Comparison of ENCODE assay signal across 23 cellular contexts in the genomic region with DNA sequence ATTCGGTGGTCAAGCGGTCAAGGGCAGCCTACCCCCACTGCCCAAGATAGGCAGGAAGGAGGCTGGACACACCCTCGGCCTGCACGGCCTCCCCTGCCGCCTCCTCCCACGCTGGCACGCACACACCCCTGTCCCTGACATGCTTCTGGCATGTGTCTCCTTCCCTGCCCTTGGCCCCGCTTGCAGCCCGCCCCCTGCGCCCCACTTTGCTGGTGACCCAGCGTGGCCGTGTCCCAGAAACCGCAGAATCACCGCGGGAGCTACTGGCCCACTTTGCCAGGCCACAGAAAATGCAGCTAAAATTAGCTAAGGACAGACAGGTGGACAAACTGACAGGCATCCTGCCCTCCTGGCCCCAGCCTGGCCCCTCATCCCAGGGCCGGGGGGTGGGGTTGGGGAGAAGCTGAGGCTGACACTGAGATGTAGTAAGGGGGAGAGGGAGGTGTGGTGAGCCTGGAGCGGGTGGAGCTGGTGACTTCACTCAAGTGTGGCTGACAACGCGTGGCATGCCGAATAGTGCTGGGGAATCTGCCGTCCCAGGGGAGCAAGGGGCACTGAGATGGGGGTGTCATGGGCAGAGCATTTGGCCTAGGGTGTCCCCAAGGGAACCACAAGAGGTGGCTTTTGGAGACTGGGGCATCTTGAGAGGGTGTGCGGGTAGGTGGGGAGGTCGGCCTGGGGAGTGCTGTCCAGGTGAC. TPM values are rescaled to one million over a fixed set of nuclear protein-coding genes. Genes with fewer than 3 reads are reported as not detected.
A peak's percentile ranks its signal among the peaks of the same experiment; 100 is the strongest.
DNase-seq lines count a peak whose midpoint lies in the region; TF ChIP-seq lines count a peak whose summit lies in the region.
"Had no signal": no experiment of that assay in that cellular context is flagged by ENCODE, and none has a peak within 500 bp of the region (broad histone marks: within the 10 kb centered on the region; RNA-seq: fewer than 3 reads in every experiment).

No MANE protein-coding gene starts in this region.

- H3K9me3 Mint-ChIP-seq in Calu3 (ENCODE audit: low read depth, unreplicated experiment): no peaks in the 10 kb centered on the region
- peaks cover 6% of the 10 kb centered on the region for H3K9me3 Mint-ChIP-seq in glutamatergic neuron (ENCODE audit: unreplicated experiment)
- H3K9me3 Mint-ChIP-seq: activated T-cell treated with anti-CD3 and anti-CD28 coated beads, Interleukin-2, amount 50 U/mL, for 72 hours had no signal

- TF ChIP-seq CTCF in Calu3 (IDR thresholded peaks at IDR 0.05; ENCODE audit: unreplicated experiment): no peak
- no peak for TF ChIP-seq CTCF in glutamatergic neuron (IDR thresholded peaks at IDR 0.05; ENCODE audit: partially characterized antibody, unreplicated experiment)
- no peak for TF ChIP-seq CTCF in osteoblast (IDR thresholded peaks at IDR 0.05; ENCODE audit: extremely low read depth, low read depth, low read length)

- in situ Hi-C loops in ACHN (cut with HindIII; ENCODE audit: low pct_ligation_motif_present, low pct_unique_long_range_greater_than_20kb, low sequenced_read_pairs): no loop called here

- intact Hi-C loops in Calu3 (cut with micrococcal nuclease; ENCODE audit: unreplicated experiment): no loop called here

- no peak overlapping the region for H3K4me2 ChIP-seq in osteoblast (ENCODE audit: insufficient read depth, low read length)

- H3K27me3 Mint-ChIP-seq in Calu3 (ENCODE audit: unreplicated experiment) (peaks cover 100% of the 10 kb centered on the region), glutamatergic neuron (ENCODE audit: unreplicated experiment) (peaks cover 29% of the 10 kb centered on the region)

- DNase-seq in Calu3 (no peak), NAMALWA (ENCODE audit: low spot score) (peak; percentile 64), glutamatergic neuron (no peak), osteoblast (ENCODE audit: insufficient read length, low spot score, missing footprints) (peak; percentile 80), NCI-H1105 treated with DMSO at 0.1 percent for 48 hours (lab: John Stamatoyannopoulos, UW) (no peak), Ammon's horn (ENCODE audit: low spot score) (no peak), ACHN (no peak)
- DNase-seq: activated CD8-positive, alpha-beta T cell treated with anti-CD3 and anti-CD28 coated beads, Interleukin-2, amount 10 ng/mL, durations not matched to agents 7 days and 5 days; activated T-cell treated with anti-CD3 and anti-CD28 coated beads, Interleukin-2, amount 50 U/mL, for 72 hours; C1 segment of cervical spinal cord; DMS153; erythroblast; NCI-H187 treated with DMSO at 0.1 percent for 48 hours; NCI-H446 treated with DMSO at 0.1 percent for 48 hours; spleen; SW 1271; WERI-Rb-1 had no signal

- BruUV-seq in Calu3 (replicated peaks; lab: Mats Ljungman, UMichigan): no TSS peak

- H3K27me3 ChIP-seq in osteoblast (ENCODE audit: insufficient read depth, low read length): no peaks in the 10 kb centered on the region

- no peaks in the 10 kb centered on the region for H3K9me3 ChIP-seq in osteoblast (ENCODE audit: low read depth, low read length)
- H3K9me3 ChIP-seq: left lung, prostate gland, spleen, thoracic aorta had no signal

- H3K79me2 ChIP-seq in osteoblast (ENCODE audit: insufficient read depth, low read length): no peaks in the 10 kb centered on the region

- H3K4me1 ChIP-seq in osteoblast (ENCODE audit: insufficient read depth, low read length): peaks cover 13% of the 10 kb centered on the region
- H3K4me1 ChIP-seq: prostate gland had no signal

- no peak overlapping the region for H3K27ac Mint-ChIP-seq in Calu3 (ENCODE audit: unreplicated experiment)
- peak overlapping the region; percentile 22 for H3K27ac Mint-ChIP-seq in glutamatergic neuron (ENCODE audit: unreplicated experiment)
- H3K27ac Mint-ChIP-seq: activated CD8-positive, alpha-beta T cell treated with anti-CD3 and anti-CD28 coated beads, Interleukin-2, amount 10 ng/mL, durations not matched to agents 7 days and 5 days; activated T-cell treated with anti-CD3 and anti-CD28 coated beads, Interleukin-2, amount 50 U/mL, for 72 hours had no signal

- CTCF ChIA-PET in Calu3 (lab: Charles Lee): no interaction called here

- peaks cover 5% of the 10 kb centered on the region for H3K36me3 Mint-ChIP-seq in Calu3 (ENCODE audit: insufficient read depth, unreplicated experiment)
- no peaks in the 10 kb centered on the region for H3K36me3 Mint-ChIP-seq in glutamatergic neuron (ENCODE audit: unreplicated experiment)

- H3K27ac ChIP-seq in osteoblast (ENCODE audit: low read depth, low read length): no peak overlapping the region
- H3K27ac ChIP-seq: left lung, prostate gland, spleen, thoracic aorta, WERI-Rb-1 had no signal

- no peaks in the 10 kb centered on the region for H3K36me3 ChIP-seq in osteoblast (ENCODE audit: insufficient read depth, low read length)
- H3K36me3 ChIP-seq: left lung, prostate gland, spleen, thoracic aorta, WERI-Rb-1 had no signal

- no peak overlapping the region for H2AFZ ChIP-seq in osteoblast (ENCODE audit: low read length)

- no peak overlapping the region for H3K4me3 ChIP-seq in osteoblast (ENCODE audit: insufficient read depth, low read length)
- H3K4me3 ChIP-seq: left lung, thoracic aorta had no signal

- peaks cover 7% of the 10 kb centered on the region for H4K20me1 ChIP-seq in osteoblast (ENCODE audit: insufficient read depth, low read length)

- no peaks in the 10 kb centered on the region for H3K4me1 Mint-ChIP-seq in Calu3 (ENCODE audit: low read depth, unreplicated experiment)
- H3K4me1 Mint-ChIP-seq in glutamatergic neuron (ENCODE audit: low read depth, unreplicated experiment): peaks cover 8% of the 10 kb centered on the region

- H3K4me3 Mint-ChIP-seq in Calu3 (ENCODE audit: low read depth, unreplicated experiment): peak overlapping the region; percentile 5
- H3K4me3 Mint-ChIP-seq in glutamatergic neuron (ENCODE audit: unreplicated experiment): peak overlapping the region; percentile 34
- H3K4me3 Mint-ChIP-seq: activated CD8-positive, alpha-beta T cell treated with anti-CD3 and anti-CD28 coated beads, Interleukin-2, amount 10 ng/mL, durations not matched to agents 7 days and 5 days had no signal

RNA-seq across cellular contexts. Expression of a gene that starts 2.4 kb away (rescaled TPM):
- not detected in 2 replicates for total RNA-seq in Calu3 (2022)
- total RNA-seq in glutamatergic neuron (ENCODE audit: unreplicated experiment): 19.0 TPM
- 0.88 and 1.1 TPM in 2 replicates for total RNA-seq in osteoblast
- total RNA-seq: activated CD8-positive, alpha-beta T cell treated with anti-CD3 and anti-CD28 coated beads, Interleukin-2, amount 10 ng/mL, durations not matched to agents 7 days and 5 days had no signal

RNA-seq across cellular contexts. Expression of a gene that starts 6.0 kb away (rescaled TPM):
- 2.3 and 2.4 TPM in 2 replicates for total RNA-seq in Calu3 (2022)
- total RNA-seq in glutamatergic neuron (ENCODE audit: unreplicated experiment): 4.0 TPM
- total RNA-seq in osteoblast: 19.7 and 23.5 TPM in 2 replicates

RNA-seq across cellular contexts. Expression of a gene that starts 53.1 kb away (rescaled TPM):
- total RNA-seq in Calu3 (2022) (not detected in 2 replicates), glutamatergic neuron (ENCODE audit: unreplicated experiment) (not detected), osteoblast (not detected in 2 replicates)
- total RNA-seq: activated CD8-positive, alpha-beta T cell treated with anti-CD3 and anti-CD28 coated beads, Interleukin-2, amount 10 ng/mL, durations not matched to agents 7 days and 5 days; activated T-cell treated with anti-CD3 and anti-CD28 coated beads, Interleukin-2, amount 50 U/mL, for 72 hours; dermis microvascular lymphatic vessel endothelial cell; frontal cortex; left lung; MCF 10A; prostate gland; spleen; thoracic aorta had no signal

Comparison
In these comparisons a context has a peak if more than half of its experiments do, and no peak if none do; other contexts are left out.
1. DNase-seq: peak in NAMALWA (single experiment) and osteoblast (single experiment); none in Calu3 (single experiment), glutamatergic neuron (single experiment), NCI-H1105 treated with DMSO at 0.1 percent for 48 hours (single experiment), Ammon's horn (single experiment) and ACHN (single experiment).